13 cellular contexts compared by ENCODE assay signal in the genomic region with DNA sequence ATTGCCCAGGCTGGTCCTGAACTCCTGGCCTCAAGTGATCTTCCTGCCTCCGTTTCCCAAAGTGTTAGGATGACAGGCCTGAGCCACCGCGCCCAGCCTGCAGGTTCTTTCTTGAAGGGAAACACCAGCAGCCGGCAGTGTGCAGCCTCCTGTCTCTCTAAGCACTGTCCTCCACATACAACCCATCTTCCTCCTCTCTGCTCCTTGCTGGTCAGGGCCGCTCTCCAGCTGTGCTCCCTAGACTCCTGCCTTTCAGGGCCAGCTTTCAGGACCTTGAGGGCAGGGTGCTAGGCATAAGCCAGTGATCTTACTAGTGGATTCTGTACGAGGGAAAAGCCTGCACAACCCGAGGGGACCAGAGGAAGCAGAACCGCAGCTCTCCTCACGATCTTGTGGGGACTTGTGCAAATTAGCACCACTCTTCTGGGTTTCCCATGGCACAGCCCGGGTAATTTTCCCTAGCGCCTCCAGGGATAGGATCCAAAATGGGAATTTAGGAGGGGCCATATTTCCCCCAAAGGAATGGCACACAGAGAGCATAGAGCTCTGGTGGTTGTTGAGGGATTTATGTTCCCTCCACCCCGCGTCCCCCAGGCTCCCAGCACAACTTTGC. TPM values are rescaled to one million over a fixed set of nuclear protein-coding genes. Genes with fewer than 3 reads are reported as not detected.
DNase-seq lines count a peak whose midpoint lies in the region; ATAC-seq and TF ChIP-seq lines count a peak whose summit lies in the region.
"Had no signal": no experiment of that assay in that cellular context is flagged by ENCODE, and none has a peak within 500 bp of the region (broad histone marks: within the 10 kb centered on the region; RNA-seq: fewer than 3 reads in every experiment).

No MANE protein-coding gene starts in this region.

- H3K27me3 Mint-ChIP-seq in CD14-positive monocyte (ENCODE audit: low read depth in 3 of 3) (peaks cover 32 to 40% (median 39%) of the 10 kb centered on the region in 3 donors), natural killer cell (ENCODE audit: low read depth in 2 of 2) (peaks cover 43 to 45% of the 10 kb centered on the region in 2 donors)
- peaks cover 40% of the 10 kb centered on the region for H3K27me3 Mint-ChIP-seq in activated T-helper 17 cell treated with anti-CD3 and anti-CD28 coated beads, Interleukin-2, amount 50 U/mL, for 72 hours

- H3K36me3 Mint-ChIP-seq in CD14-positive monocyte: no peaks in the 10 kb centered on the region
- H3K36me3 Mint-ChIP-seq in activated T-helper 17 cell treated with anti-CD3 and anti-CD28 coated beads, Interleukin-2, amount 50 U/mL, for 72 hours (ENCODE audit: low read depth): no peaks in the 10 kb centered on the region
- no peaks in the 10 kb centered on the region for H3K36me3 Mint-ChIP-seq in natural killer cell

- ATAC-seq in HCT116: no peak
- ATAC-seq in activated T-helper 17 cell treated with anti-CD3 and anti-CD28 coated beads, Interleukin-2, amount 50 U/mL, for 72 hours (replicated peaks): no peak
- no peak for ATAC-seq in natural killer cell
- ATAC-seq in GM21528 (IDR thresholded peaks at IDR 0.05; ENCODE audit: low FRiP score, unreplicated experiment): no peak
- ATAC-seq in HG02870 (IDR thresholded peaks at IDR 0.05; ENCODE audit: unreplicated experiment): no peak
- ATAC-seq in lower lobe of right lung: no peak
- ATAC-seq in GM18520 (IDR thresholded peaks at IDR 0.05; ENCODE audit: unreplicated experiment): no peak

- H3K4me2 ChIP-seq in HCT116 (ENCODE audit: low read length): peak overlapping the region; percentile 92

- H3K9me3 Mint-ChIP-seq in CD14-positive monocyte (peaks cover 0 to 8% (median 1%) of the 10 kb centered on the region in 7 donors), natural killer cell (no peaks in the 10 kb centered on the region)
- H3K9me3 Mint-ChIP-seq in activated T-helper 17 cell treated with anti-CD3 and anti-CD28 coated beads, Interleukin-2, amount 50 U/mL, for 72 hours: no peaks in the 10 kb centered on the region

- no peaks in the 10 kb centered on the region for H3K9me2 ChIP-seq in HCT116 (ENCODE audit: insufficient read depth)

- no peak overlapping the region for H3K27ac Mint-ChIP-seq in CD14-positive monocyte
- H3K27ac Mint-ChIP-seq in activated T-helper 17 cell treated with anti-CD3 and anti-CD28 coated beads, Interleukin-2, amount 50 U/mL, for 72 hours: no peak overlapping the region
- no peak overlapping the region for H3K27ac Mint-ChIP-seq in natural killer cell

- POLR2A ChIA-PET in HCT116 (lab: Charles Lee): interaction anchor here (1.4 kb wide), 1 partner anchor 114 kb away, joined by 3 read pairs; no protein-coding TSS in a partner anchor

- BruUV-seq in HCT116 (replicated peaks; lab: Mats Ljungman, UMichigan): no TSS peak

- no peak for TF ChIP-seq POLR2A in HCT116 (IDR thresholded peaks at IDR 0.05; ENCODE audit: borderline replicate concordance, extremely low read depth, insufficient read depth, insufficient read length)

- intact Hi-C loops in CD14-positive monocyte (cut with micrococcal nuclease): no loop called here
- intact Hi-C loops in HCT116 (cut with micrococcal nuclease): no loop called here
- intact Hi-C loops in natural killer cell (cut with micrococcal nuclease): no loop called here
- intact Hi-C loops in lower lobe of right lung (cut with DNase I): no loop called here

- H3K4me1 Mint-ChIP-seq in CD14-positive monocyte: peaks cover 20% of the 10 kb centered on the region
- peaks cover 12% of the 10 kb centered on the region for H3K4me1 Mint-ChIP-seq in activated T-helper 17 cell treated with anti-CD3 and anti-CD28 coated beads, Interleukin-2, amount 50 U/mL, for 72 hours
- H3K4me1 Mint-ChIP-seq in natural killer cell: peaks cover 16 to 23% of the 10 kb centered on the region in 2 donors

- H2AFZ ChIP-seq in HCT116 (ENCODE audit: low read depth, low read length, poor library complexity, severe bottlenecking): peak overlapping the region; percentile 88

- H3K27ac ChIP-seq in HCT116 (ENCODE audit: low read depth, low read length) (no peak overlapping the region), lower lobe of right lung (no peak overlapping the region)
- H3K27ac ChIP-seq: adrenal gland, thyroid gland had no signal

- TF ChIP-seq RAD21 in HCT116 (IDR thresholded peaks at IDR 0.05; ENCODE audit: low read depth): no peak

- DNase-seq in CD14-positive monocyte (ENCODE audit: low spot score) (peak; percentile 33), HCT116 (ENCODE audit: low read depth, low spot score) (no peak), natural killer cell (peak; percentile 14), lower lobe of right lung (no peak)
- DNase-seq: KBM-7, PC-3, thyroid gland had no signal

- no peak overlapping the region for H3K9ac ChIP-seq in HCT116 (ENCODE audit: low read length)

- H3K4me3 Mint-ChIP-seq in CD14-positive monocyte (peak overlapping the region in 1 of 2 donors; percentile 96), natural killer cell (peak overlapping the region; percentile 75)
- H3K4me3 Mint-ChIP-seq in activated T-helper 17 cell treated with anti-CD3 and anti-CD28 coated beads, Interleukin-2, amount 50 U/mL, for 72 hours: peak overlapping the region; percentile 84

- H3K36me3 ChIP-seq in HCT116 (ENCODE audit: control insufficient read depth in 1 of 2, insufficient read depth in 2 of 2, low read length in 2 of 2) (no peaks in the 10 kb centered on the region), lower lobe of right lung (no peaks in the 10 kb centered on the region)
- H3K36me3 ChIP-seq: adrenal gland, thyroid gland had no signal

- H3K27me3 ChIP-seq in HCT116 (ENCODE audit: insufficient read depth, low read length): no peaks in the 10 kb centered on the region
- peaks cover 41% of the 10 kb centered on the region for H3K27me3 ChIP-seq in lower lobe of right lung (ENCODE audit: low read depth)
- H3K27me3 ChIP-seq: thyroid gland had no signal

- RAD21 ChIA-PET in HCT116 (lab: Charles Lee; ENCODE audit: low non-redundant PET in 1 of 2, low total read pairs in 2 of 2, uncharacterized antibody in 2 of 2, unreplicated experiment in 2 of 2): interaction anchor here (1.1 to 1.9 kb wide), 4 partner anchors 113 to 364 kb away, joined by 3 to 13 read pairs (median 5); no protein-coding TSS in a partner anchor

- H3K4me1 ChIP-seq in HCT116 (ENCODE audit: control insufficient read depth in 1 of 2, insufficient read depth in 2 of 2, low read length in 2 of 2) (peaks cover 0 to 15% of the 10 kb centered on the region in 2 experiments; a peak in 2 of 4 replicates), lower lobe of right lung (peaks cover 14% of the 10 kb centered on the region)

- CTCF ChIA-PET in HCT116 (lab: Charles Lee): interaction anchor here (1.2 to 2.4 kb wide), 12 partner anchors 9 to 364 kb away, joined by 3 to 67 read pairs (median 6); no protein-coding TSS in a partner anchor

- H3K9me3 ChIP-seq in HCT116 (ENCODE audit: control insufficient read depth in 1 of 2, insufficient read depth in 1 of 2, low read depth in 1 of 2, low read length in 2 of 2) (no peaks in the 10 kb centered on the region), lower lobe of right lung (no peaks in the 10 kb centered on the region)
- H3K9me3 ChIP-seq: adrenal gland, thyroid gland had no signal

- H4K20me1 ChIP-seq in HCT116 (ENCODE audit: insufficient read depth): no peaks in the 10 kb centered on the region

- TF ChIP-seq CTCF in CD14-positive monocyte (IDR thresholded peaks at IDR 0.05) (no peak), HCT116 (IDR thresholded peaks at IDR 0.05 in 2 of 3, conservative IDR thresholded peaks at IDR 0.05 in 1 of 3; ENCODE audit: borderline replicate concordance in 1 of 3, insufficient read depth in 1 of 3, low read depth in 2 of 3, low read length in 2 of 3) (no peak), natural killer cell (IDR thresholded peaks at IDR 0.05) (no peak), lower lobe of right lung (IDR thresholded peaks at IDR 0.05) (no peak)

- H3K79me2 ChIP-seq in HCT116 (ENCODE audit: insufficient read depth, low read length): no peaks in the 10 kb centered on the region

- H3K4me3 ChIP-seq in HCT116 (replicated peaks in 1 of 2; ENCODE audit: low read depth in 1 of 2, low read length in 2 of 2) (no peak overlapping the region), lower lobe of right lung (no peak overlapping the region)

TF ChIP-seq in HCT116, 20 proteins besides CTCF, POLR2A, EP300 and RAD21 (continues in another document):
- no peak for TF ChIP-seq CBX3 (IDR thresholded peaks at IDR 0.05; ENCODE audit: low read depth)
- TF ChIP-seq EZH2 (IDR thresholded peaks at IDR 0.05): no peak
- TF ChIP-seq CEBPB (IDR thresholded peaks at IDR 0.05; ENCODE audit: low read depth): no peak
- TF ChIP-seq TCF7L2 (IDR thresholded peaks at IDR 0.05; ENCODE audit: borderline replicate concordance, extremely low read depth, insufficient read depth, insufficient read length): no peak
- TF ChIP-seq, protein P1, sequence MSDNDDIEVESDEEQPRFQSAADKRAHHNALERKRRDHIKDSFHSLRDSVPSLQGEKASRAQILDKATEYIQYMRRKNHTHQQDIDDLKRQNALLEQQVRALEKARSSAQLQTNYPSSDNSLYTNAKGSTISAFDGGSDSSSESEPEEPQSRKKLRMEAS (IDR thresholded peaks at IDR 0.05): no peak
- TF ChIP-seq JUND (IDR thresholded peaks at IDR 0.05): no peak
- no peak for TF ChIP-seq SP1 (IDR thresholded peaks at IDR 0.05; ENCODE audit: low read depth)
- TF ChIP-seq EZH2phosphoT487 (IDR thresholded peaks at IDR 0.05; ENCODE audit: borderline replicate concordance): no peak
- TF ChIP-seq, protein P2, sequence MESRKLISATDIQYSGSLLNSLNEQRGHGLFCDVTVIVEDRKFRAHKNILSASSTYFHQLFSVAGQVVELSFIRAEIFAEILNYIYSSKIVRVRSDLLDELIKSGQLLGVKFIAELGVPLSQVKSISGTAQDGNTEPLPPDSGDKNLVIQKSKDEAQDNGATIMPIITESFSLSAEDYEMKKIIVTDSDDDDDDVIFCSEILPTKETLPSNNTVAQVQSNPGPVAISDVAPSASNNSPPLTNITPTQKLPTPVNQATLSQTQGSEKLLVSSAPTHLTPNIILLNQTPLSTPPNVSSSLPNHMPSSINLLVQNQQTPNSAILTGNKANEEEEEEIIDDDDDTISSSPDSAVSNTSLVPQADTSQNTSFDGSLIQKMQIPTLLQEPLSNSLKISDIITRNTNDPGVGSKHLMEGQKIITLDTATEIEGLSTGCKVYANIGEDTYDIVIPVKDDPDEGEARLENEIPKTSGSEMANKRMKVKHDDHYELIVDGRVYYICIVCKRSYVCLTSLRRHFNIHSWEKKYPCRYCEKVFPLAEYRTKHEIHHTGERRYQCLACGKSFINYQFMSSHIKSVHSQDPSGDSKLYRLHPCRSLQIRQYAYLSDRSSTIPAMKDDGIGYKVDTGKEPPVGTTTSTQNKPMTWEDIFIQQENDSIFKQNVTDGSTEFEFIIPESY (IDR thresholded peaks at IDR 0.05; ENCODE audit: extremely low read depth, insufficient replicate concordance, low read length): no peak
- no peak for TF ChIP-seq SIN3A (IDR thresholded peaks at IDR 0.05; ENCODE audit: low read depth)

RNA-seq across cellular contexts. Expression of a gene that starts 18.2 kb away (rescaled TPM):
- not detected for polyA plus RNA-seq in CD14-positive monocyte
- total RNA-seq in HCT116 (2021; ENCODE audit: unreplicated experiment): 2.8 TPM
- 2.2 and 3.2 TPM in 2 replicates for polyA plus RNA-seq in HCT116 (2012)
- total RNA-seq in activated T-helper 17 cell treated with anti-CD3 and anti-CD28 coated beads, Interleukin-2, amount 50 U/mL, for 72 hours: under 1 TPM in 1 of 2 donors, not detected in 1; 0.26 TPM
- under 1 TPM in 1 of 3 donors, not detected in 2; 0.13 TPM for total RNA-seq in natural killer cell
- 6.8 TPM for total RNA-seq in lower lobe of right lung
- total RNA-seq: T-helper 2 cell treated with Interferon-gamma antibody and Interleukin-4, amounts not matched to agents 100 ng/mL and 5 ng/mL, for 36 hours had no signal

Comparison
In these comparisons a context has a peak if more than half of its experiments do, and no peak if none do; other contexts are left out.
1. DNase-seq: peak in CD14-positive monocyte (single experiment) and natural killer cell (single experiment); none in HCT116 (single experiment) and lower lobe of right lung (single experiment).